Comparison of ENCODE assay signal across 8 cellular contexts in genomic region chr4:26584725-26585124, GRCh38. TPM values are rescaled to one million over a fixed set of nuclear protein-coding genes. Genes with fewer than 3 reads are reported as not detected.
DNase-seq lines count a peak whose midpoint lies in the region; FAIRE-seq and TF ChIP-seq lines count a peak whose summit lies in the region.

No MANE protein-coding gene starts in this region.

- no peaks in the 10 kb centered on the region for H3K27me3 ChIP-seq in keratinocyte (ENCODE audit: control insufficient read depth, extremely low read depth, insufficient read depth, low read length)
- no peaks in the 10 kb centered on the region for H3K27me3 ChIP-seq in suprapubic skin

- H3K36me3 ChIP-seq in keratinocyte (ENCODE audit: control insufficient read depth in 2 of 2, extremely low read depth in 1 of 2, insufficient read depth in 2 of 2, low read length in 2 of 2) (no peaks in the 10 kb centered on the region), suprapubic skin (no peaks in the 10 kb centered on the region)

- no peaks in the 10 kb centered on the region for H3K9me1 ChIP-seq in keratinocyte (ENCODE audit: control insufficient read depth, extremely low read depth, insufficient read depth, low read length)

- H3K27ac Mint-ChIP-seq in activated CD4-positive, alpha-beta T cell treated with anti-CD3 and anti-CD28 coated beads, Interleukin-2, amount 10 ng/mL, durations not matched to agents 24 days and 14 days, result peak overlapping the region; percentile 95
- H3K27ac Mint-ChIP-seq in activated naive CD8-positive, alpha-beta T cell treated with anti-CD3 and anti-CD28 coated beads for 36 hours, result peak overlapping the region; percentile 84

- intact Hi-C loops in activated CD4-positive, alpha-beta T cell treated with anti-CD3 and anti-CD28 coated beads, Interleukin-2, amount 10 ng/mL, durations not matched to agents 24 days and 14 days (cut with micrococcal nuclease), result loop anchor here (5.0 to 10.0 kb wide), 3 partner anchors 130 to 1420 kb away; partner anchors contain the start of gene SEPSECS

- peaks cover 27% of the 10 kb centered on the region for H3K4me1 Mint-ChIP-seq in activated CD4-positive, alpha-beta T cell treated with anti-CD3 and anti-CD28 coated beads, Interleukin-2, amount 10 ng/mL, durations not matched to agents 24 days and 14 days
- peaks cover 14% of the 10 kb centered on the region for H3K4me1 Mint-ChIP-seq in activated naive CD8-positive, alpha-beta T cell treated with anti-CD3 and anti-CD28 coated beads for 36 hours

- no peak for DNase-seq in activated CD4-positive, alpha-beta T cell treated with anti-CD3 and anti-CD28 coated beads, Interleukin-2, amount 10 ng/mL, durations not matched to agents 24 days and 14 days
- no peak for DNase-seq in activated CD4-positive, alpha-beta T cell treated with anti-CD3 and anti-CD28 coated beads, Interleukin-2, amount 50 U/mL, for 1 hour
- DNase-seq in activated naive CD8-positive, alpha-beta T cell treated with anti-CD3 and anti-CD28 coated beads for 36 hours, result no peak
- DNase-seq in keratinocyte (ENCODE audit: low read depth, low spot score) (no peak), suprapubic skin (ENCODE audit: low spot score in 2 of 2) (no peak), superior temporal gyrus (ENCODE audit: extremely low spot score) (no peak), NCI-H510A treated with DMSO at 0.1 percent for 48 hours (lab: John Stamatoyannopoulos, UW) (no peak), SHP77 (lab: John Stamatoyannopoulos, UW) (no peak)

- peaks cover 3% of the 10 kb centered on the region for H3K36me3 Mint-ChIP-seq in activated CD4-positive, alpha-beta T cell treated with anti-CD3 and anti-CD28 coated beads, Interleukin-2, amount 10 ng/mL, durations not matched to agents 24 days and 14 days (ENCODE audit: low read depth)
- H3K36me3 Mint-ChIP-seq in activated naive CD8-positive, alpha-beta T cell treated with anti-CD3 and anti-CD28 coated beads for 36 hours, result peaks cover 2% of the 10 kb centered on the region

- peaks cover 4% of the 10 kb centered on the region for H3K9me3 Mint-ChIP-seq in activated CD4-positive, alpha-beta T cell treated with anti-CD3 and anti-CD28 coated beads, Interleukin-2, amount 10 ng/mL, durations not matched to agents 24 days and 14 days
- H3K9me3 Mint-ChIP-seq in activated naive CD8-positive, alpha-beta T cell treated with anti-CD3 and anti-CD28 coated beads for 36 hours, result no peaks in the 10 kb centered on the region

- no peak for TF ChIP-seq CTCF in keratinocyte (optimal IDR thresholded peaks at IDR 0.05 in 1 of 3, IDR thresholded peaks at IDR 0.05 in 1 of 3, conservative IDR thresholded peaks at IDR 0.05 in 1 of 3; ENCODE audit: extremely low read depth in 1 of 3, insufficient read depth in 2 of 3, low read length in 3 of 3)
- TF ChIP-seq CTCF in suprapubic skin (IDR thresholded peaks at IDR 0.05), result no peak

- H3K27ac ChIP-seq in keratinocyte (ENCODE audit: control insufficient read depth, insufficient read depth, low read length) (peak overlapping the region; percentile 73), suprapubic skin (no peak overlapping the region)

- H3K79me2 ChIP-seq in keratinocyte (ENCODE audit: control insufficient read depth, insufficient read depth, low read length), result peaks cover 29% of the 10 kb centered on the region

- H3K9ac ChIP-seq in keratinocyte (ENCODE audit: control insufficient read depth, extremely low read depth, insufficient read depth, low read length), result peak overlapping the region; percentile 85

- peak overlapping the region; percentile 98 for H2AFZ ChIP-seq in keratinocyte (ENCODE audit: control insufficient read depth, low read length)

- peak overlapping the region; percentile 64 to 94 (median 89) for H3K4me3 ChIP-seq in keratinocyte (ENCODE audit: control insufficient read depth in 2 of 3, extremely low read depth in 1 of 3, insufficient read depth in 2 of 3, low read depth in 1 of 3, low read length in 3 of 3)
- H3K4me3 ChIP-seq in suprapubic skin, result peak overlapping the region; percentile 62

- dilution Hi-C loops in keratinocyte (cut with MboI; ENCODE audit: extremely low pct_ligation_motif_present, low sequenced_read_pairs), result no loop called here

- H3K4me2 ChIP-seq in keratinocyte (ENCODE audit: control insufficient read depth, extremely low read depth, insufficient read depth, low read depth, low read length), result peak overlapping the region; percentile 93

- TF ChIP-seq EP300 in suprapubic skin (IDR thresholded peaks at IDR 0.05), result no peak

- no peaks in the 10 kb centered on the region for H3K27me3 Mint-ChIP-seq in activated CD4-positive, alpha-beta T cell treated with anti-CD3 and anti-CD28 coated beads, Interleukin-2, amount 10 ng/mL, durations not matched to agents 24 days and 14 days
- no peaks in the 10 kb centered on the region for H3K27me3 Mint-ChIP-seq in activated naive CD8-positive, alpha-beta T cell treated with anti-CD3 and anti-CD28 coated beads for 36 hours

- no peaks in the 10 kb centered on the region for H4K20me1 ChIP-seq in keratinocyte (ENCODE audit: control insufficient read depth, extremely low read depth, insufficient read depth, low read length)

- peak overlapping the region; percentile 98 for H3K4me3 Mint-ChIP-seq in activated CD4-positive, alpha-beta T cell treated with anti-CD3 and anti-CD28 coated beads, Interleukin-2, amount 10 ng/mL, durations not matched to agents 24 days and 14 days
- peak overlapping the region; percentile 96 for H3K4me3 Mint-ChIP-seq in activated naive CD8-positive, alpha-beta T cell treated with anti-CD3 and anti-CD28 coated beads for 36 hours

- peaks cover 5% of the 10 kb centered on the region for H3K4me1 ChIP-seq in keratinocyte (ENCODE audit: control insufficient read depth, extremely low read depth, insufficient read depth, low read length)
- peaks cover 12% of the 10 kb centered on the region for H3K4me1 ChIP-seq in suprapubic skin

- WGBS in suprapubic skin, result 33% methylated on average over 4 of the region's 4 CpGs

- FAIRE-seq in keratinocyte (lab: Jason Lieb, UNC), result no peak

- TF ChIP-seq POLR2A in suprapubic skin (IDR thresholded peaks at IDR 0.05), result no peak

- H3K9me3 ChIP-seq in keratinocyte (ENCODE audit: control insufficient read depth, low read depth, low read length) (no peaks in the 10 kb centered on the region), suprapubic skin (no peaks in the 10 kb centered on the region)

RNA-seq across cellular contexts. Expression of gene TBC1D19, which starts 0.8 kb away (rescaled TPM):
- total RNA-seq in activated CD4-positive, alpha-beta T cell treated with anti-CD3 and anti-CD28 coated beads, Interleukin-2, amount 10 ng/mL, durations not matched to agents 24 days and 14 days, result 3.3 and 3.6 TPM in 2 replicates
- 1 to 10 TPM; 3.1 to 4.2 TPM for total RNA-seq in activated naive CD8-positive, alpha-beta T cell treated with anti-CD3 and anti-CD28 coated beads for 36 hours
- 6.2 to 11.3 TPM (median 9.0 TPM) in 3 replicates for polyA plus RNA-seq in keratinocyte
- polyA plus RNA-seq in keratinocyte (2011; ENCODE audit: low read depth), result 3.1 TPM
- polyA plus RNA-seq in keratinocyte (2011; cell fraction: cytosol; rRNA removed), result 6.1 and 14.7 TPM in 2 replicates
- polyA plus RNA-seq in keratinocyte (2011; cell fraction: nucleus; rRNA removed), result 11.6 and 15.0 TPM in 2 replicates
- 1.9 and 3.9 TPM in 2 replicates for polyA plus RNA-seq in keratinocyte (2012; ENCODE audit: low replicate concordance)
- polyA minus RNA-seq in keratinocyte, result 2.7 to 21.9 TPM (median 11.5 TPM) in 3 replicates
- 5.2 TPM for polyA minus RNA-seq in keratinocyte (2011; cell fraction: cytosol; rRNA and poly(A)+ RNA removed)
- polyA minus RNA-seq in keratinocyte (2011; cell fraction: nucleus; rRNA and poly(A)+ RNA removed), result 15.4 and 30.3 TPM in 2 replicates
- total RNA-seq in suprapubic skin, result 10 to 100 TPM in 2 of 4 donors, 1 to 10 TPM in 2; 6.2 to 16.2 (median 11.9) TPM
